Comparison of ENCODE assay signal across 1 cellular context in genomic region chr12:12611512-12612306, GRCh38.
TF ChIP-seq lines count a peak whose summit lies in the region.

A gene with protein sequence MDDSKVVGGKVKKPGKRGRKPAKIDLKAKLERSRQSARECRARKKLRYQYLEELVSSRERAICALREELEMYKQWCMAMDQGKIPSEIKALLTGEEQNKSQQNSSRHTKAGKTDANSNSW (plus strand): TSS chr12:12611876. CDS start chr12:12612173, 297 bp downstream.

TF ChIP-seq in K562, 482 proteins besides CTCF, POLR2A, EP300 and RAD21 (continued from another document and continues in another):
- TF ChIP-seq POU5F1 (IDR thresholded peaks at IDR 0.05; ENCODE audit: borderline replicate concordance, low read depth, low read length, partially characterized antibody) (peak; percentile 86), NR3C1 (CRISPR knock-in tag; IDR thresholded peaks at IDR 0.05) (no peak), CHD1 (IDR thresholded peaks at IDR 0.05; ENCODE audit: low read length) (no peak), GATAD2A (IDR thresholded peaks at IDR 0.05) (no peak), FOS (IDR thresholded peaks at IDR 0.05; ENCODE audit: extremely low read depth, insufficient read length) (no peak), JUNB (CRISPR knock-in tag; conservative IDR thresholded peaks at IDR 0.05) (no peak), BDP1 (IDR thresholded peaks at IDR 0.05; ENCODE audit: insufficient read depth, insufficient read length) (no peak), ZNF699 (CRISPR knock-in tag; IDR thresholded peaks at IDR 0.05; ENCODE audit: insufficient replicate concordance) (no peak), BRCA1 (IDR thresholded peaks at IDR 0.05) (no peak), BRCA1 (CRISPR knock-in tag; IDR thresholded peaks at IDR 0.05) (no peak), ZC3H11A (IDR thresholded peaks at IDR 0.05; ENCODE audit: low read depth, low read length) (no peak), TCF7 (IDR thresholded peaks at IDR 0.05; ENCODE audit: borderline replicate concordance) (no peak), SOX6 (IDR thresholded peaks at IDR 0.05) (peak; percentile 49; the same call in 1 of the 2 replicates), KDM5B (IDR thresholded peaks at IDR 0.05; ENCODE audit: insufficient replicate concordance, low read depth, low read length) (peak; percentile 64), ZNF124 (CRISPR knock-in tag; IDR thresholded peaks at IDR 0.05) (no peak), ZNF77 (CRISPR knock-in tag; IDR thresholded peaks at IDR 0.05) (no peak), IFI16 (CRISPR knock-in tag; IDR thresholded peaks at IDR 0.05) (no peak), HDAC1 (IDR thresholded peaks at IDR 0.05) (peak in 1 of 2 experiments; percentile 59; a peak in 1 of 4 replicates), BCL6 (CRISPR knock-in tag; IDR thresholded peaks at IDR 0.05) (no peak), CBX1 (IDR thresholded peaks at IDR 0.05; ENCODE audit: low read depth) (peak; percentile 61; the same call in 1 of the 2 replicates), ZNF23 (CRISPR knock-in tag; IDR thresholded peaks at IDR 0.05) (no peak), RFX7 (CRISPR knock-in tag; IDR thresholded peaks at IDR 0.05) (no peak), BRF1 (IDR thresholded peaks at IDR 0.05; ENCODE audit: borderline replicate concordance, extremely low read depth, insufficient read length) (no peak), PBX2 (CRISPR knock-in tag; IDR thresholded peaks at IDR 0.05; ENCODE audit: low read depth) (no peak), PBX2 (tag; conservative IDR thresholded peaks at IDR 0.05; ENCODE audit: low read depth) (0 out of 2 replicates have a peak, but pooled peaks have one; percentile 7), FOXK2 (conservative IDR thresholded peaks at IDR 0.05 in 1 of 2, IDR thresholded peaks at IDR 0.05 in 1 of 2; ENCODE audit: low read depth in 2 of 2) (peak; percentile 97 to 98), PHB2 (IDR thresholded peaks at IDR 0.05; ENCODE audit: low read depth) (no peak), PREB (CRISPR knock-in tag; IDR thresholded peaks at IDR 0.05) (no peak), WHSC1 (IDR thresholded peaks at IDR 0.05; ENCODE audit: low read length) (no peak), ZEB2 (IDR thresholded peaks at IDR 0.05) (no peak), RBM39 (optimal IDR thresholded peaks at IDR 0.05; ENCODE audit: low read depth, low read length) (no peak), NFIX (CRISPR knock-in tag; IDR thresholded peaks at IDR 0.05; ENCODE audit: low read depth) (no peak), TARDBP (IDR thresholded peaks at IDR 0.05) (0 out of 2 replicates have a peak, but pooled peaks have one; percentile 18), KAT7 (CRISPR knock-in tag; IDR thresholded peaks at IDR 0.05; ENCODE audit: borderline replicate concordance) (0 out of 2 replicates have a peak, but pooled peaks have one; percentile 60), TSC22D4 (tag; IDR thresholded peaks at IDR 0.05) (no peak), HNRNPLL (IDR thresholded peaks at IDR 0.05; ENCODE audit: low read depth, low read length, poor library complexity, severe bottlenecking) (peak; percentile 73), SMARCE1 (IDR thresholded peaks at IDR 0.05) (no peak), ETV1 (tag; conservative IDR thresholded peaks at IDR 0.05; ENCODE audit: low read depth) (0 out of 2 replicates have a peak, but pooled peaks have one; percentile 6), BCOR (IDR thresholded peaks at IDR 0.05) (no peak), ZNF12 (CRISPR knock-in tag; IDR thresholded peaks at IDR 0.05) (no peak), NCOA1 (IDR thresholded peaks at IDR 0.05; ENCODE audit: low read depth) (no peak), SIN3A (IDR thresholded peaks at IDR 0.05; ENCODE audit: borderline replicate concordance in 2 of 2, control insufficient read depth in 1 of 2, low read depth in 2 of 2, low read length in 2 of 2) (peak; percentile 18 to 82; a peak in 1 of 4 replicates), BHLHE40 (IDR thresholded peaks at IDR 0.05; ENCODE audit: low read length) (0 out of 2 replicates have a peak, but pooled peaks have one; percentile 11), HOXB6 (CRISPR knock-in tag; IDR thresholded peaks at IDR 0.05; ENCODE audit: borderline replicate concordance) (no peak), SRSF1 (IDR thresholded peaks at IDR 0.05; ENCODE audit: low read depth, low read length) (no peak), MTA1 (IDR thresholded peaks at IDR 0.05; ENCODE audit: borderline replicate concordance) (no peak), ATF7 (IDR thresholded peaks at IDR 0.05) (peak; percentile 82), ZBTB1 (CRISPR knock-in tag; IDR thresholded peaks at IDR 0.05; ENCODE audit: borderline replicate concordance, low read depth) (no peak), MAFK (IDR thresholded peaks at IDR 0.05; ENCODE audit: low read length) (no peak), HMG20B (CRISPR knock-in tag; IDR thresholded peaks at IDR 0.05) (no peak), YBX1 (IDR thresholded peaks at IDR 0.05) (no peak), RAD51 (IDR thresholded peaks at IDR 0.05; ENCODE audit: borderline replicate concordance, low read depth) (peak; percentile 23; the same call in 1 of the 2 replicates), ZNF512 (tag; IDR thresholded peaks at IDR 0.05) (no peak), ZNF79 (CRISPR knock-in tag; IDR thresholded peaks at IDR 0.05; ENCODE audit: low read depth) (no peak), MYC (IDR thresholded peaks at IDR 0.05; ENCODE audit: low read depth, low read length) (0 out of 2 replicates have a peak, but pooled peaks have one; percentile 5), MYC (CRISPR knock-in tag; IDR thresholded peaks at IDR 0.05; ENCODE audit: borderline replicate concordance, low read depth) (no peak), SMC3 (conservative IDR thresholded peaks at IDR 0.05; ENCODE audit: insufficient read depth, low read depth, low read length) (no peak), ASH1L (IDR thresholded peaks at IDR 0.05; ENCODE audit: borderline replicate concordance, low read depth, partially characterized antibody) (no peak), TCF7L2 (IDR thresholded peaks at IDR 0.05; ENCODE audit: low read depth, low read length) (peak; percentile 74; the same call in 1 of the 2 replicates)
- TF ChIP-seq, protein P1, sequence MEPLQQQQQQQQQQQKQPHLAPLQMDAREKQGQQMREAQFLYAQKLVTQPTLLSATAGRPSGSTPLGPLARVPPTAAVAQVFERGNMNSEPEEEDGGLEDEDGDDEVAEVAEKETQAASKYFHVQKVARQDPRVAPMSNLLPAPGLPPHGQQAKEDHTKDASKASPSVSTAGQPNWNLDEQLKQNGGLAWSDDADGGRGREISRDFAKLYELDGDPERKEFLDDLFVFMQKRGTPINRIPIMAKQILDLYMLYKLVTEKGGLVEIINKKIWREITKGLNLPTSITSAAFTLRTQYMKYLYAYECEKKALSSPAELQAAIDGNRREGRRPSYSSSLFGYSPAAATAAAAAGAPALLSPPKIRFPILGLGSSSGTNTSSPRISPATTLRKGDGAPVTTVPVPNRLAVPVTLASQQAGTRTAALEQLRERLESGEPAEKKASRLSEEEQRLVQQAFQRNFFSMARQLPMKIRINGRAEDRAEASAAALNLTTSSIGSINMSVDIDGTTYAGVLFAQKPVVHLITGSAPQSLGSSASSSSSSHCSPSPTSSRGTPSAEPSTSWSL (CRISPR knock-in tag; IDR thresholded peaks at IDR 0.05; ENCODE audit: borderline replicate concordance): no peak
- TF ChIP-seq, protein P2, sequence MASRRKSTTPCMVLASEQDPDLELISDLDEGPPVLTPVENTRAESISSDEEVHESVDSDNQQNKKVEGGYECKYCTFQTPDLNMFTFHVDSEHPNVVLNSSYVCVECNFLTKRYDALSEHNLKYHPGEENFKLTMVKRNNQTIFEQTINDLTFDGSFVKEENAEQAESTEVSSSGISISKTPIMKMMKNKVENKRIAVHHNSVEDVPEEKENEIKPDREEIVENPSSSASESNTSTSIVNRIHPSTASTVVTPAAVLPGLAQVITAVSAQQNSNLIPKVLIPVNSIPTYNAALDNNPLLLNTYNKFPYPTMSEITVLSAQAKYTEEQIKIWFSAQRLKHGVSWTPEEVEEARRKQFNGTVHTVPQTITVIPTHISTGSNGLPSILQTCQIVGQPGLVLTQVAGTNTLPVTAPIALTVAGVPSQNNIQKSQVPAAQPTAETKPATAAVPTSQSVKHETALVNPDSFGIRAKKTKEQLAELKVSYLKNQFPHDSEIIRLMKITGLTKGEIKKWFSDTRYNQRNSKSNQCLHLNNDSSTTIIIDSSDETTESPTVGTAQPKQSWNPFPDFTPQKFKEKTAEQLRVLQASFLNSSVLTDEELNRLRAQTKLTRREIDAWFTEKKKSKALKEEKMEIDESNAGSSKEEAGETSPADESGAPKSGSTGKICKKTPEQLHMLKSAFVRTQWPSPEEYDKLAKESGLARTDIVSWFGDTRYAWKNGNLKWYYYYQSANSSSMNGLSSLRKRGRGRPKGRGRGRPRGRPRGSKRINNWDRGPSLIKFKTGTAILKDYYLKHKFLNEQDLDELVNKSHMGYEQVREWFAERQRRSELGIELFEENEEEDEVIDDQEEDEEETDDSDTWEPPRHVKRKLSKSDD (conservative IDR thresholded peaks at IDR 0.05; ENCODE audit: low read length): no peak
